ENCODE assay signal across 8 cellular contexts in genomic region chr14:21711360-21711961, GRCh38. TPM values are rescaled to one million over a fixed set of nuclear protein-coding genes. Genes with fewer than 3 reads are reported as not detected.
DNase-seq lines count a peak whose midpoint lies in the region; ATAC-seq, FAIRE-seq and TF ChIP-seq lines count a peak whose summit lies in the region.

No MANE protein-coding gene starts in this region.

- H2AFZ ChIP-seq in DND-41 (ENCODE audit: low read depth, low read length), result no peak overlapping the region
- H2AFZ ChIP-seq in endothelial cell of umbilical vein (ENCODE audit: low read depth, low read length), result no peak overlapping the region

- POLR2A ChIA-PET in AG04450 (lab: Yijun Ruan, JAX), result no interaction called here
- POLR2A ChIA-PET in endothelial cell of umbilical vein (lab: Charles Lee), result interaction anchor here (0.5 kb wide), 1 partner anchor 254 kb away, joined by 5 read pairs; no protein-coding TSS in a partner anchor

- H3K9me1 ChIP-seq in endothelial cell of umbilical vein (replicated peaks; ENCODE audit: control insufficient read depth, extremely low read depth, insufficient read depth, low read length), result no peaks in the 10 kb centered on the region

- H3K4me1 ChIP-seq in DND-41 (ENCODE audit: insufficient read depth, low read length) (no peaks in the 10 kb centered on the region), endothelial cell of umbilical vein (ENCODE audit: control insufficient read depth, extremely low read depth, insufficient read depth, low read length) (no peaks in the 10 kb centered on the region)

- no peak overlapping the region for H3K27ac Mint-ChIP-seq in neural crest cell (ENCODE audit: unreplicated experiment)

- CTCF ChIA-PET in AG04450 (lab: Charles Lee) (interaction anchor here (0.6 to 2.5 kb wide), 13 partner anchors 9 to 454 kb away, joined by 3 to 9 read pairs (median 4); partner anchors contain the start of gene SALL2), endothelial cell of umbilical vein (lab: Charles Lee) (interaction anchor here (1.0 to 2.9 kb wide), 11 partner anchors 9 to 398 kb away, joined by 3 to 22 read pairs (median 6); no protein-coding TSS in a partner anchor)

- no peak overlapping the region for H3K4me3 ChIP-seq in AG04450 (ENCODE audit: low read depth, low read length)
- no peak overlapping the region for H3K4me3 ChIP-seq in DND-41 (ENCODE audit: low read depth in 1 of 2, low read length in 2 of 2)
- H3K4me3 ChIP-seq in endothelial cell of umbilical vein (replicated peaks in 1 of 3; ENCODE audit: insufficient read depth in 1 of 3, low read depth in 1 of 3, low read length in 3 of 3), result no peak overlapping the region

- FAIRE-seq in HTR-8/SVneo (lab: Jason Lieb, UNC) (no peak), endothelial cell of umbilical vein (lab: Jason Lieb, UNC) (no peak)

- H4K20me1 ChIP-seq in DND-41 (ENCODE audit: insufficient read depth, low read length) (no peaks in the 10 kb centered on the region), endothelial cell of umbilical vein (replicated peaks; ENCODE audit: control insufficient read depth, extremely low read depth, insufficient read depth, low read length) (no peaks in the 10 kb centered on the region)

- intact Hi-C loops in endothelial cell of umbilical vein (cut with micrococcal nuclease), result loop anchor here (10.0 kb wide), 1 partner anchor 67 kb away; no protein-coding TSS in a partner anchor

- H3K36me3 Mint-ChIP-seq in neural crest cell (ENCODE audit: low read depth), result no peaks in the 10 kb centered on the region

- H3K9me3 Mint-ChIP-seq in neural crest cell, result peaks cover 9% of the 10 kb centered on the region

- H3K9me3 ChIP-seq in AG04450 (ENCODE audit: control insufficient read depth, insufficient read depth, low read length), result no peaks in the 10 kb centered on the region
- H3K9me3 ChIP-seq in DND-41 (ENCODE audit: insufficient read depth, low read length, severe bottlenecking), result no peaks in the 10 kb centered on the region
- no peaks in the 10 kb centered on the region for H3K9me3 ChIP-seq in endothelial cell of umbilical vein (replicated peaks; ENCODE audit: control insufficient read depth, insufficient read depth, low read length)

- dilution Hi-C loops in endothelial cell of umbilical vein (cut with MboI; ENCODE audit: extremely low pct_ligation_motif_present, low sequenced_read_pairs), result no loop called here

- no peaks in the 10 kb centered on the region for H3K27me3 ChIP-seq in AG04450 (ENCODE audit: control insufficient read depth, insufficient read depth, low read length)
- H3K27me3 ChIP-seq in DND-41 (ENCODE audit: insufficient read depth, low read length, poor library complexity), result peaks cover 6% of the 10 kb centered on the region
- H3K27me3 ChIP-seq in endothelial cell of umbilical vein (ENCODE audit: control insufficient read depth in 2 of 2, insufficient read depth in 2 of 2, low read length in 2 of 2), result peaks cover 2 to 4% of the 10 kb centered on the region in 2 experiments

- no peak for DNase-seq in AG04450 (ENCODE audit: low read depth, low spot score)
- peak; percentile 29 for DNase-seq in DND-41
- peak; percentile 25 for DNase-seq in HTR-8/SVneo (ENCODE audit: insufficient read length, low spot score)
- peak; percentile 52 for DNase-seq in endothelial cell of umbilical vein (ENCODE audit: low read depth, low spot score)
- DNase-seq in neural crest cell (ENCODE audit: low read depth, low spot score), result peak; percentile 39
- DNase-seq in effector CD4-positive, alpha-beta T cell, result no peak

- H3K4me1 Mint-ChIP-seq in neural crest cell, result no peaks in the 10 kb centered on the region

- H3K36me3 ChIP-seq in DND-41 (ENCODE audit: insufficient read depth, low read length) (no peaks in the 10 kb centered on the region), endothelial cell of umbilical vein (ENCODE audit: control insufficient read depth in 2 of 2, extremely low read depth in 1 of 2, insufficient read depth in 2 of 2, low read length in 2 of 2) (no peaks in the 10 kb centered on the region)

- BruUV-seq in endothelial cell of umbilical vein (replicated peaks; lab: Mats Ljungman, UMichigan), result no TSS peak

- no peak overlapping the region for H3K4me3 Mint-ChIP-seq in neural crest cell

- TF ChIP-seq CTCF in AG04450 (IDR thresholded peaks at IDR 0.05; ENCODE audit: low read depth, low read length) (peak; percentile 76), DND-41 (IDR thresholded peaks at IDR 0.05; ENCODE audit: borderline replicate concordance, extremely low read depth, low read length, poor library complexity, severe bottlenecking) (peak; percentile 83), endothelial cell of umbilical vein (IDR thresholded peaks at IDR 0.05; ENCODE audit: extremely low read depth in 1 of 2, insufficient read depth in 1 of 2, low read depth in 1 of 2, low read length in 2 of 2) (peak; percentile 58 to 66), neural crest cell (conservative IDR thresholded peaks at IDR 0.05) (peak; percentile 87)

- TF ChIP-seq POLR2A in endothelial cell of umbilical vein (IDR thresholded peaks at IDR 0.05; ENCODE audit: low read depth, low read length), result no peak

- H3K4me2 ChIP-seq in DND-41 (ENCODE audit: insufficient read depth, low read length), result no peak overlapping the region
- no peak overlapping the region for H3K4me2 ChIP-seq in endothelial cell of umbilical vein (ENCODE audit: insufficient read depth, low read length)

- H3K79me2 ChIP-seq in DND-41 (ENCODE audit: insufficient read depth, low read length) (no peaks in the 10 kb centered on the region), endothelial cell of umbilical vein (ENCODE audit: control insufficient read depth, insufficient read depth, low read length) (no peaks in the 10 kb centered on the region)

- H3K9ac ChIP-seq in DND-41 (ENCODE audit: low read depth, low read length) (no peak overlapping the region), endothelial cell of umbilical vein (replicated peaks; ENCODE audit: extremely low read depth, insufficient read depth, low read length) (no peak overlapping the region)

- ATAC-seq in DND-41 (ENCODE audit: insufficient read depth, low read depth), result peak; percentile 82
- peak; percentile 87 for ATAC-seq in SK-N-SH treated with all-trans-retinoic acid at 6 μM for 48 hours
- ATAC-seq in GM19351 (IDR thresholded peaks at IDR 0.05; ENCODE audit: unreplicated experiment), result no peak

- H3K27me3 Mint-ChIP-seq in neural crest cell (ENCODE audit: low read depth), result peaks cover 69% of the 10 kb centered on the region

- H3K27ac ChIP-seq in AG04450 (ENCODE audit: low read depth, low read length) (no peak overlapping the region), DND-41 (ENCODE audit: low read length) (no peak overlapping the region), endothelial cell of umbilical vein (ENCODE audit: insufficient read depth, low read depth, low read length) (no peak overlapping the region)

TF ChIP-seq in SK-N-SH treated with all-trans-retinoic acid at 6 μM for 48 hours, 23 proteins besides CTCF, POLR2A, EP300 and RAD21 (continues in another document):
- TF ChIP-seq ZFP30 (CRISPR knock-in tag; IDR thresholded peaks at IDR 0.05), result no peak
- TF ChIP-seq ISL1 (CRISPR knock-in tag; IDR thresholded peaks at IDR 0.05), result no peak

TF ChIP-seq in endothelial cell of umbilical vein, 7 proteins besides CTCF, POLR2A, EP300 and RAD21:
- TF ChIP-seq MYC (IDR thresholded peaks at IDR 0.05; ENCODE audit: low read depth, low read length) (no peak), FOS (IDR thresholded peaks at IDR 0.05; ENCODE audit: borderline replicate concordance, insufficient read depth, low read length) (no peak), POLR2AphosphoS5 (IDR thresholded peaks at IDR 0.05; ENCODE audit: insufficient read depth, low read depth, low read length) (no peak), EZH2 (IDR thresholded peaks at IDR 0.05; ENCODE audit: borderline replicate concordance, low read depth, low read length, severe bottlenecking) (no peak), GATA2 (IDR thresholded peaks at IDR 0.05; ENCODE audit: insufficient read depth, insufficient read length, low read depth, low read length) (no peak), JUN (IDR thresholded peaks at IDR 0.05; ENCODE audit: borderline replicate concordance, insufficient read depth, insufficient read length, low read depth) (no peak)
- TF ChIP-seq, protein P1, sequence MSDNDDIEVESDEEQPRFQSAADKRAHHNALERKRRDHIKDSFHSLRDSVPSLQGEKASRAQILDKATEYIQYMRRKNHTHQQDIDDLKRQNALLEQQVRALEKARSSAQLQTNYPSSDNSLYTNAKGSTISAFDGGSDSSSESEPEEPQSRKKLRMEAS (IDR thresholded peaks at IDR 0.05; ENCODE audit: insufficient read depth, insufficient read length), result no peak

RNA-seq across cellular contexts. Expression of gene OR4E1, which starts 37.8 kb away (rescaled TPM):
- not detected in 2 replicates for polyA plus RNA-seq in AG04450 (2011; rRNA removed)
- polyA minus RNA-seq in AG04450 (2011; rRNA and poly(A)+ RNA removed), result not detected in 2 replicates
- not detected in 2 replicates for total RNA-seq in endothelial cell of umbilical vein
- not detected in 2 replicates for polyA plus RNA-seq in endothelial cell of umbilical vein
- polyA plus RNA-seq in endothelial cell of umbilical vein (2011; cell fraction: cytosol; rRNA removed), result not detected in 2 replicates
- polyA plus RNA-seq in endothelial cell of umbilical vein (2011; cell fraction: nucleus; rRNA removed), result not detected in 2 replicates
- polyA plus RNA-seq in endothelial cell of umbilical vein (2012), result not detected in 2 replicates
- not detected in 2 replicates for polyA minus RNA-seq in endothelial cell of umbilical vein
- not detected for polyA minus RNA-seq in endothelial cell of umbilical vein (2011; cell fraction: cytosol; rRNA and poly(A)+ RNA removed)
- polyA minus RNA-seq in endothelial cell of umbilical vein (2011; cell fraction: nucleus; rRNA and poly(A)+ RNA removed), result not detected in 2 replicates
- not detected in 2 replicates for total RNA-seq in neural crest cell

RNA-seq across cellular contexts. Expression of gene OR4E2, which starts 57.8 kb away (rescaled TPM):
- polyA plus RNA-seq in AG04450 (2011; rRNA removed), result not detected in 2 replicates
- not detected in 2 replicates for polyA minus RNA-seq in AG04450 (2011; rRNA and poly(A)+ RNA removed)
- not detected in 2 replicates for total RNA-seq in endothelial cell of umbilical vein
- not detected in 2 replicates for polyA plus RNA-seq in endothelial cell of umbilical vein
- polyA plus RNA-seq in endothelial cell of umbilical vein (2011; cell fraction: cytosol; rRNA removed), result not detected in 2 replicates
- not detected in 2 replicates for polyA plus RNA-seq in endothelial cell of umbilical vein (2011; cell fraction: nucleus; rRNA removed)
- not detected in 2 replicates for polyA plus RNA-seq in endothelial cell of umbilical vein (2012)
- not detected in 2 replicates for polyA minus RNA-seq in endothelial cell of umbilical vein
- polyA minus RNA-seq in endothelial cell of umbilical vein (2011; cell fraction: cytosol; rRNA and poly(A)+ RNA removed), result not detected
- not detected in 2 replicates for polyA minus RNA-seq in endothelial cell of umbilical vein (2011; cell fraction: nucleus; rRNA and poly(A)+ RNA removed)
- not detected in 2 replicates for total RNA-seq in neural crest cell

Comparison
In these comparisons a context has a peak if more than half of its experiments do, and no peak if none do; other contexts are left out.
1. DNase-seq: peak in DND-41 (single experiment), HTR-8/SVneo (single experiment), endothelial cell of umbilical vein (single experiment) and neural crest cell (single experiment); none in AG04450 (single experiment) and effector CD4-positive, alpha-beta T cell (single experiment).
2. Peak in every context shown above with its lines, with median percentiles within 50 percentile points of each other: CTCF ChIP-seq.